Comparison of ENCODE assay signal across 14 cellular contexts in genomic region chr2:69138247-69138754, GRCh38.
DNase-seq lines count a peak whose midpoint lies in the region; ATAC-seq and TF ChIP-seq lines count a peak whose summit lies in the region.
"Had no signal": no experiment of that assay in that cellular context is flagged by ENCODE, and none has a peak within 500 bp of the region (broad histone marks: within the 10 kb centered on the region; RNA-seq: fewer than 3 reads in every experiment).

No MANE protein-coding gene starts in this region.

- H3K9me3 ChIP-seq in SJSA1 (replicated peaks) (no peaks in the 10 kb centered on the region), esophagus muscularis mucosa (no peaks in the 10 kb centered on the region), trophoblast cell (ENCODE audit: insufficient read depth, low read depth, low read length) (no peaks in the 10 kb centered on the region)
- H3K9me3 ChIP-seq: left ventricle myocardium inferior, right lobe of liver had no signal

- no peak overlapping the region for H3K4me3 ChIP-seq in SJSA1
- H3K4me3 ChIP-seq in esophagus muscularis mucosa, result no peak overlapping the region
- no peak overlapping the region for H3K4me3 ChIP-seq in trophoblast cell (ENCODE audit: low read depth, low read length)
- H3K4me3 ChIP-seq: left ventricle myocardium inferior, right lobe of liver had no signal

- ATAC-seq in GM21447 (IDR thresholded peaks at IDR 0.05; ENCODE audit: unreplicated experiment), result no peak
- ATAC-seq: HepG2, right lobe of liver had no signal

- no peak overlapping the region for H2AK5ac ChIP-seq in trophoblast cell (ENCODE audit: low read length)

- no peak for TF ChIP-seq POLR2A in esophagus muscularis mucosa (IDR thresholded peaks at IDR 0.05; ENCODE audit: low read depth)

- no peak overlapping the region for H3K14ac ChIP-seq in trophoblast cell (ENCODE audit: low read length)

- H3K79me2 ChIP-seq in trophoblast cell (ENCODE audit: control insufficient read depth, insufficient read depth, low read length, poor library complexity), result no peaks in the 10 kb centered on the region

- H3K4me2 ChIP-seq in trophoblast cell (ENCODE audit: low read length), result peak overlapping the region; percentile 40

- no peaks in the 10 kb centered on the region for H3K27me3 ChIP-seq in SJSA1 (replicated peaks)
- H3K27me3 ChIP-seq in esophagus muscularis mucosa, result no peaks in the 10 kb centered on the region
- no peaks in the 10 kb centered on the region for H3K27me3 ChIP-seq in trophoblast cell (ENCODE audit: insufficient read depth, low read length)
- H3K27me3 ChIP-seq: right lobe of liver had no signal

- no peak overlapping the region for H3K4ac ChIP-seq in trophoblast cell (ENCODE audit: low read depth, low read length)

- TF ChIP-seq EP300 in esophagus muscularis mucosa (IDR thresholded peaks at IDR 0.05), result no peak

- H3K9ac ChIP-seq in trophoblast cell (ENCODE audit: low read length), result no peak overlapping the region

- 23% methylated on average over 5 of the region's 5 CpGs for WGBS in esophagus muscularis mucosa
- WGBS in trophoblast cell (ENCODE audit: extremely low coverage, insufficient coverage, insufficient read length), result no CpG with 5 or more reads among the region's 5 CpGs

- no peak overlapping the region for H4K91ac ChIP-seq in trophoblast cell (ENCODE audit: low read depth, low read length)

- no peak overlapping the region for H4K12ac ChIP-seq in trophoblast cell (ENCODE audit: low read depth, low read length)

- H3K36me3 ChIP-seq in SJSA1 (peaks cover 15% of the 10 kb centered on the region), esophagus muscularis mucosa (no peaks in the 10 kb centered on the region), trophoblast cell (ENCODE audit: control insufficient read depth in 1 of 2, insufficient read depth in 2 of 2, low read length in 2 of 2) (no peaks in the 10 kb centered on the region)
- H3K36me3 ChIP-seq: left ventricle myocardium inferior, right lobe of liver had no signal

- DNase-seq in ELR (ENCODE audit: low read depth) (peak; percentile 94), SJSA1 (ENCODE audit: low read depth in 1 of 2, low spot score in 2 of 2) (peak; percentile 50 to 84), esophagus muscularis mucosa (ENCODE audit: extremely low spot score) (no peak), trophoblast cell (peak; percentile 10 to 64), GM19240 (ENCODE audit: insufficient read length, low spot score) (no peak)
- no peak for DNase-seq in stimulated activated CD4-positive, alpha-beta T cell treated with anti-CD3 and anti-CD28 coated beads, Interleukin-1b, Interleukin-23, amount 100 ng/mL, for 48 hours
- DNase-seq in activated effector memory CD4-positive, alpha-beta T cell treated with anti-CD3 and anti-CD28 coated beads, Interleukin-2, amount 50 U/mL, for 16 hours, result no peak
- DNase-seq: activated T-cell treated with anti-CD3 and anti-CD28 coated beads, Interleukin-2, amount 50 U/mL, for 24 hours; left ventricle myocardium inferior; NCI-H446 treated with DMSO at 0.1 percent for 48 hours; right lobe of liver; T-helper 9 cell had no signal

- intact Hi-C loops in esophagus muscularis mucosa (cut with DNase I), result no loop called here

- no peak overlapping the region for H2BK5ac ChIP-seq in trophoblast cell (ENCODE audit: low read depth, low read length, poor library complexity)

- no peak overlapping the region for H2BK12ac ChIP-seq in trophoblast cell (ENCODE audit: low read length)

- no peak overlapping the region for H3K23ac ChIP-seq in trophoblast cell (ENCODE audit: low read length)

- peak overlapping the region; percentile 88 for H3K27ac ChIP-seq in SJSA1
- H3K27ac ChIP-seq in esophagus muscularis mucosa (replicated peaks in 1 of 4), result peak overlapping the region; percentile 44 to 52 (median 46)
- peak overlapping the region; percentile 66 for H3K27ac ChIP-seq in trophoblast cell (ENCODE audit: low read depth, low read length)
- H3K27ac ChIP-seq: left ventricle myocardium inferior, right lobe of liver had no signal

- H3K4me1 ChIP-seq in SJSA1 (replicated peaks) (peaks cover 29% of the 10 kb centered on the region), esophagus muscularis mucosa (peaks cover 0 to 32% (median 24%) of the 10 kb centered on the region in 4 donors), trophoblast cell (ENCODE audit: control insufficient read depth in 1 of 2, insufficient read depth in 2 of 2, low read length in 2 of 2) (no peaks in the 10 kb centered on the region)
- H3K4me1 ChIP-seq: right lobe of liver had no signal

- no peak for TF ChIP-seq CTCF in esophagus muscularis mucosa (IDR thresholded peaks at IDR 0.05)

- H4K8ac ChIP-seq in trophoblast cell (ENCODE audit: low read depth, low read length), result no peak overlapping the region

- no peak overlapping the region for H2BK120ac ChIP-seq in trophoblast cell (ENCODE audit: insufficient read depth, low read length, poor library complexity)

- no peak overlapping the region for H2AFZ ChIP-seq in trophoblast cell (ENCODE audit: insufficient read depth, low read length, poor library complexity)

- peaks cover 3% of the 10 kb centered on the region for H3K79me1 ChIP-seq in trophoblast cell (ENCODE audit: low read length)

- H3K18ac ChIP-seq in trophoblast cell (ENCODE audit: low read length), result no peak overlapping the region

Comparison
In these comparisons a context has a peak if more than half of its experiments do, and no peak if none do; other contexts are left out.
1. DNase-seq: peak in ELR (single experiment), SJSA1 (2 of 2) and trophoblast cell (2 of 2); none in esophagus muscularis mucosa (single experiment), stimulated activated CD4-positive, alpha-beta T cell treated with anti-CD3 and anti-CD28 coated beads, Interleukin-1b, Interleukin-23, amount 100 ng/mL, for 48 hours (single experiment), GM19240 (single experiment) and activated effector memory CD4-positive, alpha-beta T cell treated with anti-CD3 and anti-CD28 coated beads, Interleukin-2, amount 50 U/mL, for 16 hours (single experiment).
2. Peak in every context shown above with its lines, with median percentiles within 50 percentile points of each other: H3K27ac ChIP-seq.